Comparison of ENCODE assay signal across 2 cellular contexts in genomic region chr15:23897576-23897975, GRCh38.
TF ChIP-seq lines count a peak whose summit lies in the region.

No MANE protein-coding gene starts in this region.

TF ChIP-seq in SK-N-SH, 30 proteins besides CTCF, POLR2A, EP300 and RAD21:
- peak; percentile 57; the same call in 1 of the 2 replicates for TF ChIP-seq GABPA (IDR thresholded peaks at IDR 0.05; ENCODE audit: low read depth)
- TF ChIP-seq, protein P1, sequence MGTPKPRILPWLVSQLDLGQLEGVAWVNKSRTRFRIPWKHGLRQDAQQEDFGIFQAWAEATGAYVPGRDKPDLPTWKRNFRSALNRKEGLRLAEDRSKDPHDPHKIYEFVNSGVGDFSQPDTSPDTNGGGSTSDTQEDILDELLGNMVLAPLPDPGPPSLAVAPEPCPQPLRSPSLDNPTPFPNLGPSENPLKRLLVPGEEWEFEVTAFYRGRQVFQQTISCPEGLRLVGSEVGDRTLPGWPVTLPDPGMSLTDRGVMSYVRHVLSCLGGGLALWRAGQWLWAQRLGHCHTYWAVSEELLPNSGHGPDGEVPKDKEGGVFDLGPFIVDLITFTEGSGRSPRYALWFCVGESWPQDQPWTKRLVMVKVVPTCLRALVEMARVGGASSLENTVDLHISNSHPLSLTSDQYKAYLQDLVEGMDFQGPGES (IDR thresholded peaks at IDR 0.05; ENCODE audit: low read depth, low read length) = no peak

TF ChIP-seq in H1, 55 proteins besides CTCF, POLR2A, EP300 and RAD21 (continued from another document):
- TF ChIP-seq YY1 (IDR thresholded peaks at IDR 0.05; ENCODE audit: low read depth, low read length) (no peak), CHD2 (IDR thresholded peaks at IDR 0.05; ENCODE audit: low read length) (no peak), RNF2 (IDR thresholded peaks at IDR 0.05; ENCODE audit: borderline replicate concordance, low read depth, low read length, missing control alignments, poor library complexity, severe bottlenecking) (no peak), EZH2 (IDR thresholded peaks at IDR 0.05; ENCODE audit: low read depth, low read length, severe bottlenecking) (no peak)
TF ChIP-seq in H1: peak in this region for 0.
